Comparison of ENCODE assay signal across 1 cellular context in genomic region chr12:50764861-50765324, GRCh38.
TF ChIP-seq lines count a peak whose summit lies in the region.

No MANE protein-coding gene starts in this region.

TF ChIP-seq in GM12878, 131 proteins besides CTCF, POLR2A, EP300 and RAD21 (continued from another document):
- TF ChIP-seq NBN (IDR thresholded peaks at IDR 0.05) = 0 out of 2 replicates have a peak, but pooled peaks have one; percentile 19
TF ChIP-seq in GM12878: peak in this region for 4.
